In genomic region chr7:155815332-155816191, GRCh38 we compare ENCODE assay signal across 9 cellular contexts. TPM values are rescaled to one million over a fixed set of nuclear protein-coding genes. Genes with fewer than 3 reads are reported as not detected.
A peak's percentile ranks its signal among the peaks of the same experiment; 100 is the strongest.
DNase-seq lines count a peak whose midpoint lies in the region; ATAC-seq and TF ChIP-seq lines count a peak whose summit lies in the region.
"Had no signal": no experiment of that assay in that cellular context is flagged by ENCODE, and none has a peak within 500 bp of the region (broad histone marks: within the 10 kb centered on the region; RNA-seq: fewer than 3 reads in every experiment).

No MANE protein-coding gene starts in this region.

- no peaks in the 10 kb centered on the region for H4K20me1 ChIP-seq in fibroblast of lung (ENCODE audit: control insufficient read depth, extremely low read depth, insufficient read depth, low read length)

- H2AFZ ChIP-seq in fibroblast of lung (ENCODE audit: low read length), result no peak overlapping the region

- H3K36me3 ChIP-seq in fibroblast of lung (ENCODE audit: control insufficient read depth, insufficient read depth, low read length), result no peaks in the 10 kb centered on the region

- no peaks in the 10 kb centered on the region for H3K4me1 ChIP-seq in fibroblast of lung (ENCODE audit: control insufficient read depth, extremely low read depth, insufficient read depth, low read length)

- no peak overlapping the region for H3K4me2 ChIP-seq in fibroblast of lung (ENCODE audit: extremely low read depth, insufficient read depth, low read length)

- ATAC-seq in HG02571 (IDR thresholded peaks at IDR 0.05; ENCODE audit: unreplicated experiment), result peak; percentile 74

- no peaks in the 10 kb centered on the region for H3K79me2 ChIP-seq in fibroblast of lung (ENCODE audit: control insufficient read depth, insufficient read depth, low read length)

- no peak overlapping the region for H3K4me3 ChIP-seq in GM12864 (ENCODE audit: low read depth, low read length)
- no peak overlapping the region for H3K4me3 ChIP-seq in NB4 (ENCODE audit: low read depth, low read length)
- no peak overlapping the region for H3K4me3 ChIP-seq in fibroblast of lung (replicated peaks in 1 of 4; ENCODE audit: control extremely low read depth in 1 of 4, insufficient read depth in 1 of 4, low read depth in 3 of 4, low read length in 4 of 4)

- DNase-seq in 8988T (peak; percentile 87), GM12864 (ENCODE audit: low read depth) (no peak), NB4 (ENCODE audit: low read depth) (peak; percentile 73), fibroblast of lung (ENCODE audit: low read depth in 2 of 2) (peak; percentile 36 to 53), retina (peak; percentile 48), NCI-H510A treated with DMSO at 0.1 percent for 48 hours (lab: John Stamatoyannopoulos, UW) (no peak)
- DNase-seq in activated CD8-positive, alpha-beta memory T cell treated with anti-CD3 and anti-CD28 coated beads, Interleukin-2, amount 50 U/mL, for 48 hours, result peak; percentile 88
- DNase-seq: natural killer cell had no signal

- peak; percentile 86 for TF ChIP-seq CTCF in GM12864 (IDR thresholded peaks at IDR 0.05; ENCODE audit: low read depth, low read length, missing control alignments)
- TF ChIP-seq CTCF in NB4 (IDR thresholded peaks at IDR 0.05; ENCODE audit: low read depth, low read length), result peak; percentile 94
- peak; percentile 64 to 78 for TF ChIP-seq CTCF in fibroblast of lung (conservative IDR thresholded peaks at IDR 0.05 in 1 of 2, IDR thresholded peaks at IDR 0.05 in 1 of 2; ENCODE audit: low read depth in 1 of 2, low read length in 2 of 2)

- no peaks in the 10 kb centered on the region for H3K9me3 ChIP-seq in fibroblast of lung (ENCODE audit: control insufficient read depth, insufficient read depth, low read depth, low read length)

- no peak for TF ChIP-seq POLR2A in NB4 (IDR thresholded peaks at IDR 0.05; ENCODE audit: extremely low read depth, insufficient read length)

- no peak overlapping the region for H3K27ac ChIP-seq in fibroblast of lung (ENCODE audit: insufficient read depth, low read length)

- H3K9ac ChIP-seq in fibroblast of lung (ENCODE audit: insufficient read depth, low read length), result no peak overlapping the region

- peaks cover 35% of the 10 kb centered on the region for H3K27me3 ChIP-seq in fibroblast of lung (ENCODE audit: control insufficient read depth, insufficient read depth, low read length)

RNA-seq across cellular contexts. Expression of gene SHH, which starts 3.3 kb away (rescaled TPM):
- total RNA-seq in fibroblast of lung, result under 0.01 TPM in 2 replicates
- not detected in 2 replicates for polyA plus RNA-seq in fibroblast of lung
- 0.07 TPM in 1 of 2 replicates, not detected in the other for polyA plus RNA-seq in fibroblast of lung (2012)
- not detected in 2 replicates for polyA minus RNA-seq in fibroblast of lung (ENCODE audit: low replicate concordance)
- total RNA-seq: natural killer cell had no signal

Comparison
In these comparisons a context has a peak if more than half of its experiments do, and no peak if none do; other contexts are left out.
1. DNase-seq: peak in 8988T (single experiment), NB4 (single experiment), activated CD8-positive, alpha-beta memory T cell treated with anti-CD3 and anti-CD28 coated beads, Interleukin-2, amount 50 U/mL, for 48 hours (single experiment), fibroblast of lung (2 of 2) and retina (single experiment); none in GM12864 (single experiment) and NCI-H510A treated with DMSO at 0.1 percent for 48 hours (single experiment).
2. Peak in every context shown above with its lines, with median percentiles within 50 percentile points of each other: CTCF ChIP-seq.